1 cellular context compared by ENCODE assay signal in the genomic region with DNA sequence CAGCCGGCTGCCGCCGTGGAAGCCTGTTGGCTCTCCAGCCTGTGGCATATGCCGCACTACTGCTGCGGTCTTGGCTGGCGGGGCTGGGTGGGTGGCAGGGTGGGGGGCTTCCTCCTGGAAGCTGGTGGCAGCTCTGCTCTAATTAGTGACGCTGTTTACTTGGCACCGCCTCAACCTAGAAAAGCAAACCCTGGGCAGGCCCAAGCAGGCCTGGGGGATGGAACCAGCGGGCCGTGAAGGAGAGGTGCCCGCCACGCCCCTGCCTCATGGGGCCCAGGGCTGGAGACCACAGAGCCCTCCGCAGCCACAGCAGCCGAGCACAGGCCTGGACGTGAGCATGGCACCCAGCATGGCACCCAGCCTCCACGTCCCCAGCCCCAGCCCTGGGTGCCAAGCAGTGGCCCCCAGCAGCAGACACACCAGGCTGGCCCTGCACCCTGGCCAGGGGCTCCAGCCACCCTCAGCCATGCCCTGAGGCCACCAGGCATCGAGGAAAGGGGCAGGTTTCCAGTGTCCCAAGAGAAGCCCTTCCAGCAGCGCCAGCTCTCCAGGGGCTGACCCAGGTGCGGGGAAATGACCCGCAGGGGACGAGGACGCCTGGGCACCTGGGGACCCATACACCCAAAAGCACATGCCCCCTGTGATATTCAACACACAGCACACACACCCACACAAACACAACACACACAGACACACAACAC.
TF ChIP-seq lines count a peak whose summit lies in the region.

No MANE protein-coding gene starts in this region.

TF ChIP-seq in HEK293, 187 proteins besides CTCF, POLR2A, EP300 and RAD21 (continues in another document):
- 0 out of 2 replicates have a peak, but pooled peaks have one; percentile 12 for TF ChIP-seq GLIS1 (tag by site-specific recombination; IDR thresholded peaks at IDR 0.05)
- TF ChIP-seq, protein P1, sequence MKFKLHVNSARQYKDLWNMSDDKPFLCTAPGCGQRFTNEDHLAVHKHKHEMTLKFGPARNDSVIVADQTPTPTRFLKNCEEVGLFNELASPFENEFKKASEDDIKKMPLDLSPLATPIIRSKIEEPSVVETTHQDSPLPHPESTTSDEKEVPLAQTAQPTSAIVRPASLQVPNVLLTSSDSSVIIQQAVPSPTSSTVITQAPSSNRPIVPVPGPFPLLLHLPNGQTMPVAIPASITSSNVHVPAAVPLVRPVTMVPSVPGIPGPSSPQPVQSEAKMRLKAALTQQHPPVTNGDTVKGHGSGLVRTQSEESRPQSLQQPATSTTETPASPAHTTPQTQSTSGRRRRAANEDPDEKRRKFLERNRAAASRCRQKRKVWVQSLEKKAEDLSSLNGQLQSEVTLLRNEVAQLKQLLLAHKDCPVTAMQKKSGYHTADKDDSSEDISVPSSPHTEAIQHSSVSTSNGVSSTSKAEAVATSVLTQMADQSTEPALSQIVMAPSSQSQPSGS (tag by site-specific recombination; IDR thresholded peaks at IDR 0.05; ENCODE audit: low read depth), result no peak
- TF ChIP-seq ZNF530 (tag by site-specific recombination; IDR thresholded peaks at IDR 0.05; ENCODE audit: low read depth), result no peak
- peak; percentile 28; the same call in 1 of the 2 replicates for TF ChIP-seq OSR2 (tag by site-specific recombination; IDR thresholded peaks at IDR 0.05)
- no peak for TF ChIP-seq ZBTB49 (tag by site-specific recombination; IDR thresholded peaks at IDR 0.05; ENCODE audit: low read depth)
- no peak for TF ChIP-seq ZNF37A (tag by site-specific recombination; IDR thresholded peaks at IDR 0.05)
- no peak for TF ChIP-seq ZBTB11 (tag by site-specific recombination; conservative IDR thresholded peaks at IDR 0.05; ENCODE audit: low read depth)
- TF ChIP-seq, protein P2, sequence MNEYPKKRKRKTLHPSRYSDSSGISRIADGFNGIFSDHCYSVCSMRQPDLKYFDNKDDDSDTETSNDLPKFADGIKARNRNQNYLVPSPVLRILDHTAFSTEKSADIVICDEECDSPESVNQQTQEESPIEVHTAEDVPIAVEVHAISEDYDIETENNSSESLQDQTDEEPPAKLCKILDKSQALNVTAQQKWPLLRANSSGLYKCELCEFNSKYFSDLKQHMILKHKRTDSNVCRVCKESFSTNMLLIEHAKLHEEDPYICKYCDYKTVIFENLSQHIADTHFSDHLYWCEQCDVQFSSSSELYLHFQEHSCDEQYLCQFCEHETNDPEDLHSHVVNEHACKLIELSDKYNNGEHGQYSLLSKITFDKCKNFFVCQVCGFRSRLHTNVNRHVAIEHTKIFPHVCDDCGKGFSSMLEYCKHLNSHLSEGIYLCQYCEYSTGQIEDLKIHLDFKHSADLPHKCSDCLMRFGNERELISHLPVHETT (tag by site-specific recombination; IDR thresholded peaks at IDR 0.05), result no peak
- TF ChIP-seq ZFP41 (tag by site-specific recombination; IDR thresholded peaks at IDR 0.05; ENCODE audit: borderline replicate concordance), result no peak
- no peak for TF ChIP-seq ZBTB21 (tag by site-specific recombination; IDR thresholded peaks at IDR 0.05)
- TF ChIP-seq SP2 (tag by site-specific recombination; IDR thresholded peaks at IDR 0.05), result peak; percentile 37; the same call in 1 of the 2 replicates
- peak; percentile 87 for TF ChIP-seq PATZ1 (tag by site-specific recombination; IDR thresholded peaks at IDR 0.05)
- no peak for TF ChIP-seq ZNF645 (tag by site-specific recombination; IDR thresholded peaks at IDR 0.05)
- TF ChIP-seq EGR2 (tag by site-specific recombination; IDR thresholded peaks at IDR 0.05; ENCODE audit: low read depth), result 0 out of 2 replicates have a peak, but pooled peaks have one; percentile 8
- 0 out of 2 replicates have a peak, but pooled peaks have one; percentile 21 for TF ChIP-seq ZNF341 (tag by site-specific recombination; IDR thresholded peaks at IDR 0.05; ENCODE audit: low read depth)
- peak; percentile 77 for TF ChIP-seq KLF1 (tag by site-specific recombination; IDR thresholded peaks at IDR 0.05)
- TF ChIP-seq ZNF548 (tag by site-specific recombination; IDR thresholded peaks at IDR 0.05), result no peak
- TF ChIP-seq KLF9 (tag by site-specific recombination; IDR thresholded peaks at IDR 0.05; ENCODE audit: low read depth), result peak; percentile 28; the same call in 1 of the 2 replicates
- TF ChIP-seq ZIC2 (tag by site-specific recombination; IDR thresholded peaks at IDR 0.05), result peak; percentile 39
- TF ChIP-seq MZF1 (tag by site-specific recombination; IDR thresholded peaks at IDR 0.05; ENCODE audit: borderline replicate concordance), result no peak
- no peak for TF ChIP-seq ZNF398 (tag by site-specific recombination; IDR thresholded peaks at IDR 0.05)
- TF ChIP-seq ZNF48 (tag by site-specific recombination; IDR thresholded peaks at IDR 0.05), result no peak
- TF ChIP-seq ZNF174 (tag by site-specific recombination; IDR thresholded peaks at IDR 0.05), result no peak
- TF ChIP-seq ZNF426 (tag by site-specific recombination; IDR thresholded peaks at IDR 0.05), result no peak
- 0 out of 2 replicates have a peak, but pooled peaks have one; percentile 5 for TF ChIP-seq ZBTB17 (tag by site-specific recombination; IDR thresholded peaks at IDR 0.05)
- TF ChIP-seq ZNF600 (tag by site-specific recombination; IDR thresholded peaks at IDR 0.05), result peak; percentile 30; the same call in 1 of the 2 replicates
- peak; percentile 93 for TF ChIP-seq ZBTB8A (tag by site-specific recombination; IDR thresholded peaks at IDR 0.05)
- no peak for TF ChIP-seq ZNF549 (tag by site-specific recombination; IDR thresholded peaks at IDR 0.05)
- no peak for TF ChIP-seq ELK4 (IDR thresholded peaks at IDR 0.05; ENCODE audit: borderline replicate concordance, low read depth, low read length)
- peak; percentile 74 for TF ChIP-seq GLIS2 (tag by site-specific recombination; IDR thresholded peaks at IDR 0.05)
- peak; percentile 74 for TF ChIP-seq ZNF692 (tag by site-specific recombination; IDR thresholded peaks at IDR 0.05)
- TF ChIP-seq KLF8 (tag by site-specific recombination; IDR thresholded peaks at IDR 0.05), result no peak
